In the genomic region with DNA sequence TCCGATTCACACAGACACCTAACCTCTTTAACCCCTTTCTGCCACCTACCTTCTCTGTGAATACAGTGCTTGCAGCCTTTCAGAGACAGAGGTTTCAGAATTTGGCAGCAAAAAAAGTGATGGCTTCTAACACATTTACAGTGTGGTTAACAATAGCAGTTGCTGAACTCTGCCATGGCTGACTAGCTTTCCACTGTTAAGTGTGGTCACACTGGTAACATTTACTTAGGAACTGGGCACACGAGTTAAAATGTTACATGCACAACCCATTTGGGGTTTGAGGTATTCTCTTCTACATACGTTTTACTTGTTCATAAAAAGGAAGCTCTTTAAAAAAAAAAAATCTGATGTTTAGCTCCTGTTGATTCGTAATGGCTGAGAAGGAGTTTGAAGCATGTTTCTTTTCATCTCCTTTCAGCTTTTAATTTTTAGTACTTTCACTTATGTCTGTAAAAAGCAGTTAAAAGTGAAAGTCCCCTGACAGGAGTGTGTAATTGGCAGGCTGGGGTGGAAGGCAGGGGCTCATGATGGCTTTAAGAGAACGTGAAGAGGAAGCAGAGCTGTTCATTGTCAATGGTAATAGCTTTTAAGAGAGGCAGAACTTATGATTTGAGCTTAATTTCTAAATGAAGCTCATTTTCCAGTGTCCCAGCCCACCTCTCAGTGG, we compare ENCODE assay signal across 9 cellular contexts.
DNase-seq lines count a peak whose midpoint lies in the region; ATAC-seq and TF ChIP-seq lines count a peak whose summit lies in the region.
"Had no signal": no experiment of that assay in that cellular context is flagged by ENCODE, and none has a peak within 500 bp of the region (broad histone marks: within the 10 kb centered on the region; RNA-seq: fewer than 3 reads in every experiment).

No MANE protein-coding gene starts in this region.

- H3K79me2 ChIP-seq in Loucy (ENCODE audit: insufficient read depth, low read length): no peaks in the 10 kb centered on the region

- peak overlapping the region; percentile 24 for H3K9ac ChIP-seq in Loucy (ENCODE audit: low read depth, low read length, poor library complexity, severe bottlenecking)

- peaks cover 21% of the 10 kb centered on the region for H3K4me1 ChIP-seq in Loucy (ENCODE audit: insufficient read depth, low read length, poor library complexity, severe bottlenecking)
- H3K4me1 ChIP-seq in heart left ventricle: peaks cover 0 to 8% (median 0%) of the 10 kb centered on the region in 12 donors

- H4K20me1 ChIP-seq in Loucy (ENCODE audit: insufficient read depth, low read length, poor library complexity, severe bottlenecking): no peaks in the 10 kb centered on the region

- H3K9me3 ChIP-seq in Loucy (ENCODE audit: insufficient read depth, low read depth, low read length) (no peaks in the 10 kb centered on the region), heart left ventricle (no peaks in the 10 kb centered on the region)
- H3K9me3 ChIP-seq: thoracic aorta had no signal

- H3K4me1 Mint-ChIP-seq in activated CD4-positive, alpha-beta T cell treated with anti-CD3 and anti-CD28 coated beads, Interleukin-2, amount 10 ng/mL, durations not matched to agents 24 days and 14 days: peaks cover 15% of the 10 kb centered on the region
- H3K4me1 Mint-ChIP-seq in stimulated activated naive B cell treated with anti-CD40 and anti-IgM and Interleukin-4, amounts not matched to agents 10 μg/mL and 1 μg/mL and 100 μg/mL, for 72 hours: peaks cover 24 to 31% of the 10 kb centered on the region in 2 donors

- no peak overlapping the region for H3K27ac ChIP-seq in heart left ventricle
- H3K27ac ChIP-seq: thoracic aorta had no signal

- no peaks in the 10 kb centered on the region for H3K27me3 Mint-ChIP-seq in activated CD4-positive, alpha-beta T cell treated with anti-CD3 and anti-CD28 coated beads, Interleukin-2, amount 10 ng/mL, durations not matched to agents 24 days and 14 days
- H3K27me3 Mint-ChIP-seq in stimulated activated naive B cell treated with anti-CD40 and anti-IgM and Interleukin-4, amounts not matched to agents 10 μg/mL and 1 μg/mL and 100 μg/mL, for 72 hours: no peaks in the 10 kb centered on the region

- H3K4me3 Mint-ChIP-seq in activated CD4-positive, alpha-beta T cell treated with anti-CD3 and anti-CD28 coated beads, Interleukin-2, amount 10 ng/mL, durations not matched to agents 24 days and 14 days: peak overlapping the region; percentile 25
- peak overlapping the region; percentile 81 to 85 for H3K4me3 Mint-ChIP-seq in stimulated activated naive B cell treated with anti-CD40 and anti-IgM and Interleukin-4, amounts not matched to agents 10 μg/mL and 1 μg/mL and 100 μg/mL, for 72 hours

- peak overlapping the region; percentile 4 for H3K27ac Mint-ChIP-seq in activated CD4-positive, alpha-beta T cell treated with anti-CD3 and anti-CD28 coated beads, Interleukin-2, amount 10 ng/mL, durations not matched to agents 24 days and 14 days
- H3K27ac Mint-ChIP-seq in stimulated activated naive B cell treated with anti-CD40 and anti-IgM and Interleukin-4, amounts not matched to agents 10 μg/mL and 1 μg/mL and 100 μg/mL, for 72 hours: peak overlapping the region; percentile 99

- H3K9me2 ChIP-seq in Loucy (replicated peaks; ENCODE audit: low read depth, low read length): no peaks in the 10 kb centered on the region

- WGBS in heart left ventricle, 4 donors: 68 to 77% (median 74%) methylated on average over 5 of the region's 5 CpGs

- peak overlapping the region; percentile 48; the same call in 1 of the 2 replicates for H2AFZ ChIP-seq in Loucy (ENCODE audit: low read length)

- TF ChIP-seq CTCF in Loucy (conservative IDR thresholded peaks at IDR 0.05; ENCODE audit: low read length) (no peak), heart left ventricle (IDR thresholded peaks at IDR 0.05) (no peak)

- H3K36me3 Mint-ChIP-seq in activated CD4-positive, alpha-beta T cell treated with anti-CD3 and anti-CD28 coated beads, Interleukin-2, amount 10 ng/mL, durations not matched to agents 24 days and 14 days (ENCODE audit: low read depth): peaks cover 1% of the 10 kb centered on the region
- peaks cover 8 to 22% of the 10 kb centered on the region in 2 donors for H3K36me3 Mint-ChIP-seq in stimulated activated naive B cell treated with anti-CD40 and anti-IgM and Interleukin-4, amounts not matched to agents 10 μg/mL and 1 μg/mL and 100 μg/mL, for 72 hours

- no peak for DNase-seq in activated CD4-positive, alpha-beta T cell treated with anti-CD3 and anti-CD28 coated beads, Interleukin-2, amount 10 ng/mL, durations not matched to agents 24 days and 14 days
- DNase-seq in activated CD4-positive, alpha-beta T cell treated with anti-CD3 and anti-CD28 coated beads, Interleukin-2, amount 50 U/mL, for 48 hours: no peak
- DNase-seq in stimulated activated naive B cell treated with anti-CD40 and anti-IgM and Interleukin-4, amounts not matched to agents 10 μg/mL and 1 μg/mL and 100 μg/mL, for 72 hours: peak; percentile 53
- DNase-seq in Right ventricle myocardium inferior (ENCODE audit: missing footprints): no peak
- no peak for DNase-seq in NCI-H1048 (lab: John Stamatoyannopoulos, UW)
- no peak for DNase-seq in heart left ventricle

- no peaks in the 10 kb centered on the region for H3F3A ChIP-seq in Loucy (ENCODE audit: low read depth)

- peak overlapping the region; percentile 49 for H3K4me3 ChIP-seq in Loucy (ENCODE audit: low read length, poor library complexity, severe bottlenecking)
- H3K4me3 ChIP-seq in heart left ventricle: no peak overlapping the region
- H3K4me3 ChIP-seq: thoracic aorta had no signal

- ATAC-seq in HG02642 (IDR thresholded peaks at IDR 0.05; ENCODE audit: poor library complexity, unreplicated experiment) (peak; percentile 84), Right ventricle myocardium inferior (no peak), heart left ventricle (no peak)
- ATAC-seq in stimulated activated naive B cell treated with anti-CD40 and anti-IgM and Interleukin-4, amounts not matched to agents 10 μg/mL and 1 μg/mL and 100 μg/mL, for 72 hours (replicated peaks): peak; percentile 90 to 93

- H3K9me3 Mint-ChIP-seq in activated CD4-positive, alpha-beta T cell treated with anti-CD3 and anti-CD28 coated beads, Interleukin-2, amount 10 ng/mL, durations not matched to agents 24 days and 14 days: no peaks in the 10 kb centered on the region
- H3K9me3 Mint-ChIP-seq in stimulated activated naive B cell treated with anti-CD40 and anti-IgM and Interleukin-4, amounts not matched to agents 10 μg/mL and 1 μg/mL and 100 μg/mL, for 72 hours: no peaks in the 10 kb centered on the region

- H3K27me3 ChIP-seq in Loucy (ENCODE audit: insufficient read depth, low read length, poor library complexity, severe bottlenecking) (no peaks in the 10 kb centered on the region), heart left ventricle (no peaks in the 10 kb centered on the region)

- intact Hi-C loops in activated CD4-positive, alpha-beta T cell treated with anti-CD3 and anti-CD28 coated beads, Interleukin-2, amount 10 ng/mL, durations not matched to agents 24 days and 14 days (cut with micrococcal nuclease): no loop called here
- intact Hi-C loops in Right ventricle myocardium inferior (cut with DNase I): loop anchor here (5.0 to 10.0 kb wide), 2 partner anchors 130 to 258 kb away; no protein-coding TSS in a partner anchor
- intact Hi-C loops in heart left ventricle (cut with DNase I): loop anchor here in 1 of 10 donors (10.0 kb wide), 1 partner anchor 118 kb away; no protein-coding TSS in a partner anchor

- no peaks in the 10 kb centered on the region for H3K36me3 ChIP-seq in Loucy (ENCODE audit: insufficient read depth, low read length)
- H3K36me3 ChIP-seq in heart left ventricle: no peaks in the 10 kb centered on the region
- H3K36me3 ChIP-seq: thoracic aorta had no signal

- H3K4me2 ChIP-seq in Loucy (ENCODE audit: low read depth, low read length, poor library complexity, severe bottlenecking): peak overlapping the region; percentile 52

- TF ChIP-seq POLR2A in heart left ventricle (IDR thresholded peaks at IDR 0.05): no peak

Comparison
In these comparisons a context has a peak if more than half of its experiments do, and no peak if none do; other contexts are left out.
1. ATAC-seq: peak in HG02642 (single experiment) and stimulated activated naive B cell treated with anti-CD40 and anti-IgM and Interleukin-4, amounts not matched to agents 10 μg/mL and 1 μg/mL and 100 μg/mL, for 72 hours (2 of 2); none in Right ventricle myocardium inferior (single experiment) and heart left ventricle (0 of 4).